In genomic region chr2:221911890-221912289, GRCh38 we compare ENCODE assay signal across 27 cellular contexts.
"Had no signal": no experiment of that assay in that cellular context is flagged by ENCODE, and none has a peak within 500 bp of the region (broad histone marks: within the 10 kb centered on the region; RNA-seq: fewer than 3 reads in every experiment).

No MANE protein-coding gene starts in this region.

- ATAC-seq: activated T-cell treated with anti-CD3 and anti-CD28 coated beads, Interleukin-2, amount 50 U/mL, for 72 hours; gastrocnemius medialis; left colon; naive thymus-derived CD4-positive, alpha-beta T cell; stimulated activated memory B cell treated with anti-CD40 and anti-IgM and Interleukin-4, amounts not matched to agents 10 μg/mL and 1 μg/mL and 100 μg/mL, for 72 hours; upper lobe of right lung had no signal

- H3K4me3 ChIP-seq: colonic mucosa, gastrocnemius medialis, right atrium auricular region, smooth muscle cell, stomach, thyroid gland, upper lobe of right lung had no signal

- H3K4me2 ChIP-seq: smooth muscle cell had no signal

- H3K27ac ChIP-seq: colonic mucosa, gastrocnemius medialis, right atrium auricular region, stomach, thyroid gland, upper lobe of right lung had no signal

- H3K9me3 ChIP-seq: colonic mucosa, gastrocnemius medialis, right atrium auricular region, stomach, thyroid gland, upper lobe of right lung had no signal

- H3K27me3 ChIP-seq: colonic mucosa, gastrocnemius medialis, right atrium auricular region, stomach, thyroid gland, upper lobe of right lung had no signal

- H3K4me1 ChIP-seq: colonic mucosa, gastrocnemius medialis, right atrium auricular region, stomach, thyroid gland, upper lobe of right lung had no signal

- FAIRE-seq: bronchial epithelial cell, keratinocyte had no signal

- DNase-seq: activated CD4-positive, alpha-beta T cell treated with anti-CD3 and anti-CD28 coated beads for 4 hours; activated CD4-positive, alpha-beta T cell treated with anti-CD3 and anti-CD28 coated beads, Interleukin-2, amount 50 U/mL, for 4 hours; activated naive CD4-positive, alpha-beta T cell; activated T-cell treated with anti-CD3 and anti-CD28 coated beads for 4 hours; activated T-cell treated with anti-CD3 and anti-CD28 coated beads, Interleukin-2, amount 50 U/mL, for 72 hours; anterior cingulate cortex; colonic mucosa; effector CD8-positive, alpha-beta T cell; erythroblast; gastrocnemius medialis; glutamatergic neuron; left colon; mammary epithelial cell; midbrain; naive thymus-derived CD4-positive, alpha-beta T cell; occipital lobe; stimulated activated CD4-positive, alpha-beta T cell treated with anti-CD3 and anti-CD28 coated beads, Interleukin-1b, Interleukin-23, amount 100 ng/mL, for 48 hours; stimulated activated CD4-positive, alpha-beta T cell treated with anti-CD3 and anti-CD28 coated beads, Interleukin-4, amount 100 ng/mL, for 4 hours; stimulated activated CD8-positive, alpha-beta memory T cell treated with anti-CD3 and anti-CD28 coated beads, Interleukin-4, amount 100 ng/mL, for 48 hours; stomach; thyroid gland; upper lobe of right lung had no signal

- H3K36me3 ChIP-seq: colonic mucosa, gastrocnemius medialis, right atrium auricular region, stomach, thyroid gland, upper lobe of right lung had no signal
